19 cellular contexts compared by ENCODE assay signal in the genomic region with DNA sequence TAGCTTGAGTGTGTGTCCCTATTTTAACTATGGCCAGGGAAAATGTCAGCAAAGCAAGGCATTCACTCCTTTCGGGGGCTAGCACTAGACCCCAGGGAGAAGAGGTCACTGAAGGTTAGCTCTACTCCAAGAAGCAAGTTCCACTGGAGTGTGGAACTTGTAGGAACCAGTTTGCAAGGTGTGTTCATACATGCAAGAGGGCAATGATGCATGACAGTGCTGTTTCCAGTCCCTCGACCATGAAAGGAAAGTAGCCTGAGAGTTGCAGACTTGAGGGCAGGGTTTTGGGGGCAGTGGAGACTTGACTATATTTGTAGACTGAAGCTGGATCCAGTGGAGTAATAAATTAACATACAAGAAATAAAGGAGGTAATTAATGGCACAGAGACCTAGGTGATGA. TPM values are rescaled to one million over a fixed set of nuclear protein-coding genes. Genes with fewer than 3 reads are reported as not detected.
A peak's percentile ranks its signal among the peaks of the same experiment; 100 is the strongest.
DNase-seq lines count a peak whose midpoint lies in the region; ATAC-seq and TF ChIP-seq lines count a peak whose summit lies in the region.
"Had no signal": no experiment of that assay in that cellular context is flagged by ENCODE, and none has a peak within 500 bp of the region (broad histone marks: within the 10 kb centered on the region; RNA-seq: fewer than 3 reads in every experiment).

No MANE protein-coding gene starts in this region.

- H3K4me3 ChIP-seq in esophagus squamous epithelium: no peak overlapping the region
- H3K4me3 ChIP-seq: gastrocnemius medialis, lung had no signal

- POLR2A ChIA-PET in naive thymus-derived CD8-positive, alpha-beta T cell (lab: Charles Lee): no interaction called here

- intact Hi-C loops in esophagus squamous epithelium (cut with DNase I): no loop called here

- H3K36me3 ChIP-seq in esophagus squamous epithelium: no peaks in the 10 kb centered on the region
- H3K36me3 ChIP-seq: gastrocnemius medialis had no signal

- H3K9me3 ChIP-seq in esophagus squamous epithelium: no peaks in the 10 kb centered on the region
- H3K9me3 ChIP-seq: gastrocnemius medialis had no signal

- WGBS in esophagus squamous epithelium, 2 donors: 33 to 38% methylated on average over 1 to 2 of the region's 2 CpGs

- peaks cover 7 to 33% (median 11%) of the 10 kb centered on the region in 5 donors for H3K27me3 Mint-ChIP-seq in naive thymus-derived CD8-positive, alpha-beta T cell
- H3K27me3 Mint-ChIP-seq in activated T-cell treated with anti-CD3 and anti-CD28 coated beads, Interleukin-2, amount 50 U/mL, for 72 hours (ENCODE audit: low read depth): peaks cover 12% of the 10 kb centered on the region

- peak overlapping the region in 1 of 4 donors; percentile 38 for H3K27ac ChIP-seq in esophagus squamous epithelium
- H3K27ac ChIP-seq: gastrocnemius medialis had no signal

- peak; percentile 78 for ATAC-seq in HG02885 (IDR thresholded peaks at IDR 0.05; ENCODE audit: poor library complexity, unreplicated experiment)
- ATAC-seq in naive thymus-derived CD8-positive, alpha-beta T cell: no peak
- no peak for ATAC-seq in activated T-cell treated with anti-CD3 and anti-CD28 coated beads, Interleukin-2, amount 50 U/mL, for 72 hours (replicated peaks in 1 of 2)
- ATAC-seq: activated naive CD8-positive, alpha-beta T cell treated with anti-CD3 and anti-CD28 coated beads, Interleukin-2, amount 50 U/mL, for 24 hours; CD8-positive, alpha-beta T cell; gastrocnemius medialis; natural killer cell treated with Interleukin-12 subunit alpha and Interleukin-12 subunit beta and Interleukin-15 and Interleukin-18, amount 100 ng/mL, for 72 hours; PC-3 had no signal

- DNase-seq in NCI-H748 (lab: John Stamatoyannopoulos, UW; ENCODE audit: unreplicated experiment): peak; percentile 6
- no peak for DNase-seq in NCI-H748 treated with DMSO at 0.1 percent for 48 hours (lab: John Stamatoyannopoulos, UW)
- DNase-seq in NCI-H510A (lab: John Stamatoyannopoulos, UW): peak; percentile 73
- DNase-seq in naive thymus-derived CD8-positive, alpha-beta T cell: no peak
- no peak for DNase-seq in foreskin melanocyte
- DNase-seq in esophagus squamous epithelium (lab: John Stamatoyannopoulos, UW): no peak
- no peak for DNase-seq in activated T-cell treated with anti-CD3 and anti-CD28 coated beads, Interleukin-2, amount 50 U/mL, for 72 hours
- DNase-seq: activated naive CD8-positive, alpha-beta T cell treated with anti-CD3 and anti-CD28 coated beads, Interleukin-2, amount 50 U/mL, for 24 hours; activated T-cell treated with anti-CD3 and anti-CD28 coated beads, Interleukin-2, amount 50 U/mL, for 48 hours; CD8-positive, alpha-beta T cell; gastrocnemius medialis; GDM1; HCEC 1CT; PC-3; retina had no signal

- no peaks in the 10 kb centered on the region for H3K4me1 Mint-ChIP-seq in naive thymus-derived CD8-positive, alpha-beta T cell
- H3K4me1 Mint-ChIP-seq in activated T-cell treated with anti-CD3 and anti-CD28 coated beads, Interleukin-2, amount 50 U/mL, for 72 hours (ENCODE audit: low read depth): no peaks in the 10 kb centered on the region
- H3K4me1 Mint-ChIP-seq: activated naive CD8-positive, alpha-beta T cell treated with anti-CD3 and anti-CD28 coated beads, Interleukin-2, amount 50 U/mL, for 24 hours; central memory CD8-positive, alpha-beta T cell had no signal

- no peak for TF ChIP-seq CTCF in esophagus squamous epithelium (IDR thresholded peaks at IDR 0.05)

- no peak overlapping the region for H3K4me3 Mint-ChIP-seq in naive thymus-derived CD8-positive, alpha-beta T cell
- no peak overlapping the region for H3K4me3 Mint-ChIP-seq in activated T-cell treated with anti-CD3 and anti-CD28 coated beads, Interleukin-2, amount 50 U/mL, for 72 hours
- H3K4me3 Mint-ChIP-seq: activated naive CD8-positive, alpha-beta T cell treated with anti-CD3 and anti-CD28 coated beads, Interleukin-2, amount 50 U/mL, for 24 hours; CD8-positive, alpha-beta T cell; central memory CD8-positive, alpha-beta T cell; natural killer cell treated with Interleukin-12 subunit alpha and Interleukin-12 subunit beta and Interleukin-15 and Interleukin-18, amount 100 ng/mL, for 72 hours had no signal

- H3K36me3 Mint-ChIP-seq in naive thymus-derived CD8-positive, alpha-beta T cell: no peaks in the 10 kb centered on the region
- no peaks in the 10 kb centered on the region for H3K36me3 Mint-ChIP-seq in activated T-cell treated with anti-CD3 and anti-CD28 coated beads, Interleukin-2, amount 50 U/mL, for 72 hours (ENCODE audit: insufficient read depth in 2 of 2)
- H3K36me3 Mint-ChIP-seq: CD8-positive, alpha-beta T cell; natural killer cell treated with Interleukin-12 subunit alpha and Interleukin-12 subunit beta and Interleukin-15 and Interleukin-18, amount 100 ng/mL, for 72 hours had no signal

- no peaks in the 10 kb centered on the region for H3K27me3 ChIP-seq in esophagus squamous epithelium
- H3K27me3 ChIP-seq: gastrocnemius medialis had no signal

- no peaks in the 10 kb centered on the region for H3K9me3 Mint-ChIP-seq in naive thymus-derived CD8-positive, alpha-beta T cell
- no peaks in the 10 kb centered on the region for H3K9me3 Mint-ChIP-seq in activated T-cell treated with anti-CD3 and anti-CD28 coated beads, Interleukin-2, amount 50 U/mL, for 72 hours
- H3K9me3 Mint-ChIP-seq: activated naive CD8-positive, alpha-beta T cell treated with anti-CD3 and anti-CD28 coated beads, Interleukin-2, amount 50 U/mL, for 24 hours; CD8-positive, alpha-beta T cell; central memory CD8-positive, alpha-beta T cell; natural killer cell treated with Interleukin-12 subunit alpha and Interleukin-12 subunit beta and Interleukin-15 and Interleukin-18, amount 100 ng/mL, for 72 hours had no signal

- no peak overlapping the region for H3K27ac Mint-ChIP-seq in naive thymus-derived CD8-positive, alpha-beta T cell
- H3K27ac Mint-ChIP-seq in activated T-cell treated with anti-CD3 and anti-CD28 coated beads, Interleukin-2, amount 50 U/mL, for 72 hours: no peak overlapping the region
- H3K27ac Mint-ChIP-seq: activated naive CD8-positive, alpha-beta T cell treated with anti-CD3 and anti-CD28 coated beads, Interleukin-2, amount 50 U/mL, for 24 hours; CD8-positive, alpha-beta T cell; natural killer cell treated with Interleukin-12 subunit alpha and Interleukin-12 subunit beta and Interleukin-15 and Interleukin-18, amount 100 ng/mL, for 72 hours had no signal

- H3K4me1 ChIP-seq in esophagus squamous epithelium: peaks cover 0 to 23% (median 5%) of the 10 kb centered on the region in 3 donors
- H3K4me1 ChIP-seq: gastrocnemius medialis had no signal

- no peak for TF ChIP-seq POLR2A in esophagus squamous epithelium (IDR thresholded peaks at IDR 0.05)

RNA-seq across cellular contexts. Expression of a gene that starts 21.6 kb away (rescaled TPM):
- total RNA-seq in naive thymus-derived CD8-positive, alpha-beta T cell: 10 to 100 TPM; 20.2 to 23.8 TPM
- 10 to 100 TPM; 25.6 to 27.8 (median 26.8) TPM for polyA plus RNA-seq in naive thymus-derived CD8-positive, alpha-beta T cell
- total RNA-seq in esophagus squamous epithelium: 10 to 100 TPM in 2 of 4 donors, 1 to 10 TPM in 2; 5.7 to 16.6 (median 9.4) TPM
- 10 to 100 TPM; 18.0 to 20.2 TPM for total RNA-seq in activated T-cell treated with anti-CD3 and anti-CD28 coated beads, Interleukin-2, amount 50 U/mL, for 72 hours

Comparison
In these comparisons a context has a peak if more than half of its experiments do, and no peak if none do; other contexts are left out.
1. DNase-seq: peak in NCI-H748 (single experiment) and NCI-H510A (single experiment); none in NCI-H748 treated with DMSO at 0.1 percent for 48 hours (single experiment), naive thymus-derived CD8-positive, alpha-beta T cell (0 of 10), foreskin melanocyte (single experiment), esophagus squamous epithelium (single experiment) and activated T-cell treated with anti-CD3 and anti-CD28 coated beads, Interleukin-2, amount 50 U/mL, for 72 hours (0 of 2).